Comparison of ENCODE assay signal across 8 cellular contexts in genomic region chr2:45567974-45568789, GRCh38. TPM values are rescaled to one million over a fixed set of nuclear protein-coding genes. Genes with fewer than 3 reads are reported as not detected.
DNase-seq lines count a peak whose midpoint lies in the region; ATAC-seq and TF ChIP-seq lines count a peak whose summit lies in the region.

No MANE protein-coding gene starts in this region.

- H3K27ac ChIP-seq in HL-60 (replicated peaks) (peak overlapping the region; percentile 78), adipose tissue (ENCODE audit: low read depth, low read length) (peak overlapping the region; percentile 26), mesenchymal stem cell (ENCODE audit: low read length, poor library complexity, severe bottlenecking) (no peak overlapping the region)

- H3K14ac ChIP-seq in mesenchymal stem cell (ENCODE audit: low read length in 2 of 2) = no peak overlapping the region

- peak; percentile 97 for ATAC-seq in GM21447 (IDR thresholded peaks at IDR 0.05; ENCODE audit: unreplicated experiment)

- H3K23ac ChIP-seq in mesenchymal stem cell (ENCODE audit: low read length in 2 of 2) = no peak overlapping the region

- peak; percentile 98 for DNase-seq in GF-D8 (lab: John Stamatoyannopoulos, UW)
- DNase-seq in HL-60 (ENCODE audit: low read depth in 1 of 2, low spot score in 1 of 2) = peak; percentile 36 to 68
- DNase-seq in mesenchymal stem cell = peak; percentile 90
- DNase-seq in HAP-1 (ENCODE audit: low spot score in 2 of 2) = no peak
- DNase-seq in NCI-H1417 treated with DMSO at 0.1 percent for 48 hours (lab: John Stamatoyannopoulos, UW) = no peak
- DNase-seq in T-helper 9 cell = no peak

- H3K4me3 ChIP-seq in HL-60 (replicated peaks; ENCODE audit: insufficient read depth, low read length) (peak overlapping the region; percentile 46), mesenchymal stem cell (ENCODE audit: insufficient read depth in 1 of 2, low read depth in 1 of 2, low read length in 2 of 2) (no peak overlapping the region), HAP-1 (no peak overlapping the region)

- no peak overlapping the region for H2AFZ ChIP-seq in mesenchymal stem cell (ENCODE audit: low read depth, low read length)

- H2BK5ac ChIP-seq in mesenchymal stem cell (ENCODE audit: low read depth, low read length, poor library complexity, severe bottlenecking) = no peak overlapping the region

- H3K27me3 ChIP-seq in HL-60 (ENCODE audit: insufficient read depth, poor library complexity, severe bottlenecking) (no peaks in the 10 kb centered on the region), mesenchymal stem cell (ENCODE audit: control insufficient read depth in 1 of 2, insufficient read depth in 1 of 2, low read length in 2 of 2) (no peaks in the 10 kb centered on the region), HAP-1 (ENCODE audit: low read depth) (no peaks in the 10 kb centered on the region)

- H3K9me3 ChIP-seq in mesenchymal stem cell (ENCODE audit: control insufficient read depth, low read length) = no peaks in the 10 kb centered on the region
- no peaks in the 10 kb centered on the region for H3K9me3 ChIP-seq in HAP-1

- H3K4ac ChIP-seq in mesenchymal stem cell (ENCODE audit: low read depth in 1 of 2, low read length in 2 of 2) = no peak overlapping the region

- WGBS in adipose tissue, 3 donors = 43 to 77% (median 50%) methylated on average over 5 of the region's 5 CpGs
- 10% methylated on average over 4 of the region's 5 CpGs for WGBS in mesenchymal stem cell

- no peak overlapping the region for H3K9ac ChIP-seq in mesenchymal stem cell (ENCODE audit: low read length)

- H4K8ac ChIP-seq in mesenchymal stem cell (ENCODE audit: low read length) = no peak overlapping the region

- no peak overlapping the region for H2AK5ac ChIP-seq in mesenchymal stem cell (ENCODE audit: low read length, severe bottlenecking)

- peaks cover 2% of the 10 kb centered on the region for H3K4me1 ChIP-seq in mesenchymal stem cell (ENCODE audit: control insufficient read depth, insufficient read depth, low read depth, low read length)
- H3K4me1 ChIP-seq in HAP-1 = no peaks in the 10 kb centered on the region

- peaks cover 7% of the 10 kb centered on the region for H3K79me1 ChIP-seq in mesenchymal stem cell (replicated peaks; ENCODE audit: low read length, poor library complexity, severe bottlenecking)

- H3K4me2 ChIP-seq in mesenchymal stem cell (ENCODE audit: low read length, poor library complexity, severe bottlenecking) = peak overlapping the region; percentile 21

- H2BK12ac ChIP-seq in mesenchymal stem cell (ENCODE audit: low read length in 2 of 2) = no peak overlapping the region

- TF ChIP-seq CTCF in HL-60 (IDR thresholded peaks at IDR 0.05; ENCODE audit: insufficient read depth, low read length) = no peak

- H3K36me3 ChIP-seq in mesenchymal stem cell (ENCODE audit: control insufficient read depth in 1 of 2, insufficient read depth in 2 of 2, low read depth in 1 of 2, low read length in 2 of 2) = peaks cover 0 to 13% of the 10 kb centered on the region in 2 experiments
- H3K36me3 ChIP-seq in HAP-1 (replicated peaks) = peaks cover 17% of the 10 kb centered on the region

- H2BK120ac ChIP-seq in mesenchymal stem cell (ENCODE audit: low read depth, low read length) = no peak overlapping the region

- peak overlapping the region in 1 of 2 experiments; percentile 21 for H3K18ac ChIP-seq in mesenchymal stem cell (ENCODE audit: low read depth in 1 of 2, low read length in 2 of 2)

- no peak overlapping the region for H4K91ac ChIP-seq in mesenchymal stem cell (ENCODE audit: low read length)

- in situ Hi-C loops in HAP-1 (cut with MboI; ENCODE audit: low sequenced_read_pairs) = no loop called here

- H2BK15ac ChIP-seq in mesenchymal stem cell (ENCODE audit: low read depth, poor library complexity, severe bottlenecking) = no peak overlapping the region

RNA-seq across cellular contexts. Expression of gene SRBD1, which starts 42.9 kb away (rescaled TPM):
- polyA plus RNA-seq in adipose tissue = 1 to 10 TPM; 4.7 to 5.2 (median 4.9) TPM
- polyA plus RNA-seq in mesenchymal stem cell (2013, experiment 1 of 2) = 7.5 TPM
- 7.7 TPM for polyA plus RNA-seq in mesenchymal stem cell (2013, experiment 2 of 2)

Comparison
In these comparisons a context has a peak if more than half of its experiments do, and no peak if none do; other contexts are left out.
1. DNase-seq: peak in GF-D8 (single experiment), HL-60 (2 of 2) and mesenchymal stem cell (single experiment); none in HAP-1 (0 of 2), NCI-H1417 treated with DMSO at 0.1 percent for 48 hours (single experiment) and T-helper 9 cell (single experiment).